In the genomic region with DNA sequence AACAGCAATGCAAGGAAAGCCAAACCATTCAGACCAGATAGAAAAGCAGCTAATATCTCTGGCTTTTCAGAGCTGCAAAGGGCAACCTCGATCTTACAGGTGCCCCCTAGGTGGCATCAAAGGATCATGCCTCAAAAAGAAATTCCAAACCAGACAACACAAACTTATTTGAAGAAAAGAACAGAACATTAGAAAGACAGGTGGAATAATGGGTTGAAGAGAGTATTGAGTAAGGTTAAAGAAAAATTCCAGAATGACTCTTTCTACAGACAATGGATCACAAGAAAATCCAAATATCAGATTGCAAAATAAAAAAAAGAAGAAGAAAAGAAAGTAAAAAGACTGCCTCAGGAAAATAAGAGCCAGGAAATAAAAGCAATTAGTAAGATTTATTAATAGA, we compare ENCODE assay signal across 8 cellular contexts.
DNase-seq lines count a peak whose midpoint lies in the region; ATAC-seq and TF ChIP-seq lines count a peak whose summit lies in the region.

No MANE protein-coding gene starts in this region.

- H3K27ac ChIP-seq in MM.1S (ENCODE audit: low read length) (no peak overlapping the region), breast epithelium (no peak overlapping the region), suprapubic skin (no peak overlapping the region)

- no peaks in the 10 kb centered on the region for H3K27me3 ChIP-seq in MM.1S (replicated peaks; ENCODE audit: insufficient read depth, low read length)
- H3K27me3 ChIP-seq in breast epithelium = no peaks in the 10 kb centered on the region
- no peaks in the 10 kb centered on the region for H3K27me3 ChIP-seq in suprapubic skin

- no peak overlapping the region for H3K27ac Mint-ChIP-seq in mesothelial cell of epicardium

- ATAC-seq in HG02973 (IDR thresholded peaks at IDR 0.05; ENCODE audit: unreplicated experiment) = no peak
- no peak for ATAC-seq in GM19455 (IDR thresholded peaks at IDR 0.05; ENCODE audit: unreplicated experiment)

- H3K9me2 ChIP-seq in MM.1S (replicated peaks; ENCODE audit: insufficient read depth, low read length) = no peaks in the 10 kb centered on the region

- H3K4me3 ChIP-seq in MM.1S (ENCODE audit: low read length) = no peak overlapping the region
- H3K4me3 ChIP-seq in breast epithelium = no peak overlapping the region
- H3K4me3 ChIP-seq in suprapubic skin = no peak overlapping the region

- H3K9me3 Mint-ChIP-seq in mesothelial cell of epicardium = peaks cover 4% of the 10 kb centered on the region

- H3K9me3 ChIP-seq in MM.1S (replicated peaks; ENCODE audit: insufficient read depth, low read length) (no peaks in the 10 kb centered on the region), breast epithelium (no peaks in the 10 kb centered on the region), suprapubic skin (no peaks in the 10 kb centered on the region)

- 33% methylated on average over 1 of the region's 1 CpG for WGBS in suprapubic skin

- DNase-seq in ELF-1 (ENCODE audit: low read depth, low spot score) (peak; percentile 34), MM.1S (peak; percentile 19), breast epithelium (ENCODE audit: low spot score in 2 of 2) (no peak), mesothelial cell of epicardium (ENCODE audit: low spot score in 2 of 2, unreplicated experiment in 2 of 2) (no peak), 8988T (no peak), suprapubic skin (ENCODE audit: low spot score in 2 of 2) (no peak)

- TF ChIP-seq EP300 in suprapubic skin (IDR thresholded peaks at IDR 0.05) = no peak

- no peaks in the 10 kb centered on the region for H3F3A ChIP-seq in MM.1S (ENCODE audit: insufficient read depth, low read length)

- H2AFZ ChIP-seq in MM.1S (ENCODE audit: low read length) = no peak overlapping the region

- H3K9ac ChIP-seq in MM.1S (ENCODE audit: low read length) = no peak overlapping the region

- peaks cover 1% of the 10 kb centered on the region for H3K36me3 Mint-ChIP-seq in mesothelial cell of epicardium

- H3K4me1 Mint-ChIP-seq in mesothelial cell of epicardium = peaks cover 9% of the 10 kb centered on the region

- TF ChIP-seq POLR2A in breast epithelium (IDR thresholded peaks at IDR 0.05) = no peak
- no peak for TF ChIP-seq POLR2A in suprapubic skin (IDR thresholded peaks at IDR 0.05)

- H3K4me1 ChIP-seq in MM.1S (ENCODE audit: low read length) (no peaks in the 10 kb centered on the region), breast epithelium (no peaks in the 10 kb centered on the region), suprapubic skin (no peaks in the 10 kb centered on the region)

- 0 out of 2 replicates have a peak, but pooled peaks cover 2% of the 10 kb centered on the region for H3K36me3 ChIP-seq in MM.1S (replicated peaks; ENCODE audit: insufficient read depth, low read length)
- H3K36me3 ChIP-seq in breast epithelium = no peaks in the 10 kb centered on the region
- no peaks in the 10 kb centered on the region for H3K36me3 ChIP-seq in suprapubic skin

- peaks cover 20% of the 10 kb centered on the region; the same call in 1 of the 2 replicates for H3K79me2 ChIP-seq in MM.1S (ENCODE audit: low read length)

- H3K4me3 Mint-ChIP-seq in mesothelial cell of epicardium = no peak overlapping the region

- H3K4me2 ChIP-seq in MM.1S (ENCODE audit: low read depth, low read length) = no peak overlapping the region

- peaks cover 11% of the 10 kb centered on the region for H3K27me3 Mint-ChIP-seq in mesothelial cell of epicardium (ENCODE audit: low read depth)

- intact Hi-C loops in breast epithelium (cut with DNase I; ENCODE audit: low total_unique reads) = no loop called here

- H4K20me1 ChIP-seq in MM.1S (ENCODE audit: insufficient read depth, low read length) = no peaks in the 10 kb centered on the region; the same call in 1 of the 2 replicates

- TF ChIP-seq CTCF in MM.1S (IDR thresholded peaks at IDR 0.05; ENCODE audit: low read length) (peak; percentile 59), breast epithelium (IDR thresholded peaks at IDR 0.05) (peak; percentile 9 to 52 (median 51)), mesothelial cell of epicardium (IDR thresholded peaks at IDR 0.05; ENCODE audit: unreplicated experiment) (peak; percentile 60), suprapubic skin (IDR thresholded peaks at IDR 0.05) (peak in 1 of 2 donors; percentile 40)

Comparison
In these comparisons a context has a peak if more than half of its experiments do, and no peak if none do; other contexts are left out.
1. DNase-seq: peak in ELF-1 (single experiment) and MM.1S (single experiment); none in breast epithelium (0 of 2), mesothelial cell of epicardium (0 of 2), 8988T (single experiment) and suprapubic skin (0 of 2).